ENCODE assay signal across 35 cellular contexts in genomic region chr1:185262151-185262550, GRCh38.
"Had no signal": no experiment of that assay in that cellular context is flagged by ENCODE, and none has a peak within 500 bp of the region (broad histone marks: within the 10 kb centered on the region; RNA-seq: fewer than 3 reads in every experiment).

No MANE protein-coding gene starts in this region.

- H3K27ac ChIP-seq: KMS-11 had no signal

- DNase-seq: Karpas-422, Kasumi-1, MG63, MM.1S, MV-4-11, NCI-H1048, NCI-H1092, NCI-H1092 treated with DMSO at 0.1 percent for 48 hours, NCI-H1105, NCI-H1105 treated with DMSO at 0.1 percent for 48 hours, NCI-H1417, NCI-H1417 treated with DMSO at 0.1 percent for 48 hours, NCI-H1436, NCI-H1436 treated with DMSO at 0.1 percent for 48 hours, NCI-H146, NCI-H1694, NCI-H1694 treated with DMSO at 0.1 percent for 48 hours, NCI-H187, NCI-H187 treated with DMSO at 0.1 percent for 48 hours, NCI-H1930, NCI-H2029, NCI-H2029 treated with DMSO at 0.1 percent for 48 hours, NCI-H2081, NCI-H2081 treated with DMSO at 0.1 percent for 48 hours, NCI-H2107, NCI-H2171, NCI-H2171 treated with DMSO at 0.1 percent for 48 hours, NCI-H2227 treated with DMSO at 0.1 percent for 48 hours, NCI-H226, NCI-H345, NCI-H446, NCI-H446 treated with DMSO at 0.1 percent for 48 hours, NCI-H510A, NCI-H510A treated with DMSO at 0.1 percent for 48 hours had no signal

- H3K9ac ChIP-seq: KMS-11 had no signal

- H3K36me3 ChIP-seq: MG63 had no signal

- H3K9me3 ChIP-seq: MG63 had no signal

- H3K4me2 ChIP-seq: KMS-11 had no signal

- H3K27me3 ChIP-seq: MG63 had no signal

- H3K4me3 ChIP-seq: MG63 had no signal
